ENCODE assay signal across 21 cellular contexts in genomic region chr1:188517139-188517538, GRCh38.
DNase-seq lines count a peak whose midpoint lies in the region; ATAC-seq, FAIRE-seq and TF ChIP-seq lines count a peak whose summit lies in the region.
"Had no signal": no experiment of that assay in that cellular context is flagged by ENCODE, and none has a peak within 500 bp of the region (broad histone marks: within the 10 kb centered on the region; RNA-seq: fewer than 3 reads in every experiment).

No MANE protein-coding gene starts in this region.

- no peak overlapping the region for H2AFZ ChIP-seq in SK-N-SH (ENCODE audit: low read depth)
- H2AFZ ChIP-seq: GM23338 had no signal

- POLR2A ChIA-PET in SK-N-SH (lab: Yijun Ruan, JAX) = no interaction called here

- no peaks in the 10 kb centered on the region for H3K9me2 ChIP-seq in SK-N-SH

- no peaks in the 10 kb centered on the region; the same call in 1 of the 2 replicates for H3K9me3 ChIP-seq in SK-N-SH
- H3K9me3 ChIP-seq: A549, HAP-1 had no signal

- TF ChIP-seq EP300 in SK-N-SH (IDR thresholded peaks at IDR 0.05; ENCODE audit: borderline replicate concordance in 1 of 2, low read depth in 1 of 2, low read length in 1 of 2) = no peak

- H4K20me1 ChIP-seq in SK-N-SH (ENCODE audit: insufficient read depth) = no peaks in the 10 kb centered on the region

- H3K4me2 ChIP-seq in SK-N-SH = no peak overlapping the region
- H3K4me2 ChIP-seq: A549, GM23338 had no signal

- TF ChIP-seq RAD21 in SK-N-SH (IDR thresholded peaks at IDR 0.05; ENCODE audit: low read length) = no peak

- CTCF ChIA-PET in SK-N-SH (lab: Yijun Ruan, JAX) = no interaction called here

- no peaks in the 10 kb centered on the region for H3F3A ChIP-seq in SK-N-SH (replicated peaks; ENCODE audit: insufficient read depth)

- FAIRE-seq in H54 (lab: Jason Lieb, UNC) = peak; percentile 55
- FAIRE-seq: A549, G401.6, GM12892, GM19239 had no signal

- no peak for TF ChIP-seq CTCF in SK-N-SH (IDR thresholded peaks at IDR 0.05)
- TF ChIP-seq CTCF in astrocyte of the cerebellum (IDR thresholded peaks at IDR 0.05; ENCODE audit: low read depth, low read length, missing control alignments) = no peak

- WGBS in SK-N-SH (ENCODE audit: low lambda C conversion rate) = 52% methylated on average over 1 of the region's 1 CpG

- no peak for TF ChIP-seq POLR2A in H54 (IDR thresholded peaks at IDR 0.05; ENCODE audit: low read depth, low read length)

- H3K9ac ChIP-seq in SK-N-SH = no peak overlapping the region

- H3K79me2 ChIP-seq in SK-N-SH (ENCODE audit: insufficient read depth) = no peaks in the 10 kb centered on the region

- ATAC-seq in GM18511 (IDR thresholded peaks at IDR 0.05; ENCODE audit: unreplicated experiment) = no peak
- ATAC-seq: A549, GM23338 had no signal

- H3K36me3 ChIP-seq in SK-N-SH (replicated peaks in 1 of 2; ENCODE audit: control insufficient read depth in 1 of 2, insufficient read depth in 2 of 2, low read length in 1 of 2) = no peaks in the 10 kb centered on the region
- H3K36me3 ChIP-seq: HAP-1 had no signal

- no peak overlapping the region for H3K4me3 ChIP-seq in SK-N-SH (ENCODE audit: low read depth in 2 of 2, low read length in 1 of 2)
- no peak overlapping the region for H3K4me3 ChIP-seq in astrocyte of the cerebellum (ENCODE audit: low read depth, low read length)
- H3K4me3 ChIP-seq: A549, GM23338, HAP-1 had no signal

- H3K27me3 ChIP-seq in SK-N-SH (ENCODE audit: insufficient read depth) = no peaks in the 10 kb centered on the region

- no peak overlapping the region for H3K27ac ChIP-seq in SK-N-SH (ENCODE audit: low read depth in 2 of 2, low read length in 1 of 2)
- H3K27ac ChIP-seq: A549 had no signal

- in situ Hi-C loops in astrocyte of the cerebellum (cut with HindIII; ENCODE audit: low sequenced_read_pairs) = no loop called here

- H3K4me1 ChIP-seq in SK-N-SH (ENCODE audit: control insufficient read depth in 1 of 2, insufficient read depth in 2 of 2, low read depth in 1 of 2, low read length in 1 of 2) = no peaks in the 10 kb centered on the region
- H3K4me1 ChIP-seq: A549, HAP-1 had no signal

- DNase-seq in H54 (ENCODE audit: insufficient read length, low spot score) (no peak), SK-N-SH (no peak), astrocyte of the cerebellum (ENCODE audit: low read depth) (peak; percentile 47), AG08396 (ENCODE audit: low spot score) (no peak)
- DNase-seq in stimulated activated CD4-positive, alpha-beta T cell treated with anti-CD3 and anti-CD28 coated beads, Interleukin-2, amount 100 ng/mL, for 24 hours = no peak
- DNase-seq in activated CD4-positive, CD25-positive, alpha-beta regulatory T cell treated with anti-CD3 and anti-CD28 coated beads, Interleukin-2, amount 50 U/mL, for 72 hours = no peak
- DNase-seq: 8988T; ACHN; C1 segment of cervical spinal cord; Calu3; CD4-positive, alpha-beta memory T cell; COR-L47; DMS153; DND-41 had no signal

TF ChIP-seq in SK-N-SH, 30 proteins besides CTCF, POLR2A, EP300 and RAD21:
- no peak for TF ChIP-seq GATA2 (CRISPR knock-in tag; IDR thresholded peaks at IDR 0.05)
- TF ChIP-seq RFX5 (IDR thresholded peaks at IDR 0.05; ENCODE audit: low read length) = no peak
- no peak for TF ChIP-seq EZH2phosphoT487 (IDR thresholded peaks at IDR 0.05; ENCODE audit: borderline replicate concordance, low read depth)
- TF ChIP-seq GABPA (IDR thresholded peaks at IDR 0.05; ENCODE audit: low read depth) = no peak
- no peak for TF ChIP-seq FOXJ3 (CRISPR knock-in tag; IDR thresholded peaks at IDR 0.05)
- no peak for TF ChIP-seq POLR2AphosphoS5 (IDR thresholded peaks at IDR 0.05; ENCODE audit: low read depth, low read length)
- no peak for TF ChIP-seq FOSL2 (IDR thresholded peaks at IDR 0.05; ENCODE audit: borderline replicate concordance, low read depth)
- TF ChIP-seq TCF12 (IDR thresholded peaks at IDR 0.05) = peak; percentile 32; the same call in 1 of the 2 replicates
- TF ChIP-seq SMC3 (IDR thresholded peaks at IDR 0.05; ENCODE audit: low read depth, low read length) = no peak
- TF ChIP-seq JUND (IDR thresholded peaks at IDR 0.05) = peak; percentile 23; the same call in 1 of the 2 replicates
- TF ChIP-seq ELF1 (IDR thresholded peaks at IDR 0.05) = no peak
- TF ChIP-seq CHD2 (IDR thresholded peaks at IDR 0.05; ENCODE audit: low read length, partially characterized antibody) = no peak
- TF ChIP-seq IRF3 (IDR thresholded peaks at IDR 0.05; ENCODE audit: low read depth, low read length) = no peak
- TF ChIP-seq NFIC (IDR thresholded peaks at IDR 0.05; ENCODE audit: borderline replicate concordance) = no peak
- TF ChIP-seq TAF1 (IDR thresholded peaks at IDR 0.05; ENCODE audit: borderline replicate concordance, low read depth, low read length) = no peak
- no peak for TF ChIP-seq YY1 (IDR thresholded peaks at IDR 0.05; ENCODE audit: low read depth)
- TF ChIP-seq MEF2A (IDR thresholded peaks at IDR 0.05; ENCODE audit: borderline replicate concordance, low read depth) = no peak
- no peak for TF ChIP-seq RXRA (IDR thresholded peaks at IDR 0.05; ENCODE audit: borderline replicate concordance, low read depth)
- TF ChIP-seq, protein P1, sequence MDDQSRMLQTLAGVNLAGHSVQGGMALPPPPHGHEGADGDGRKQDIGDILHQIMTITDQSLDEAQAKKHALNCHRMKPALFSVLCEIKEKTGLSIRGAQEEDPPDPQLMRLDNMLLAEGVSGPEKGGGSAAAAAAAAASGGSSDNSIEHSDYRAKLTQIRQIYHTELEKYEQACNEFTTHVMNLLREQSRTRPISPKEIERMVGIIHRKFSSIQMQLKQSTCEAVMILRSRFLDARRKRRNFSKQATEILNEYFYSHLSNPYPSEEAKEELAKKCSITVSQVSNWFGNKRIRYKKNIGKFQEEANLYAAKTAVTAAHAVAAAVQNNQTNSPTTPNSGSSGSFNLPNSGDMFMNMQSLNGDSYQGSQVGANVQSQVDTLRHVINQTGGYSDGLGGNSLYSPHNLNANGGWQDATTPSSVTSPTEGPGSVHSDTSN (IDR thresholded peaks at IDR 0.05) = peak; percentile 74
- TF ChIP-seq RCOR1 (IDR thresholded peaks at IDR 0.05; ENCODE audit: low read length) = no peak
- no peak for TF ChIP-seq SIN3A (IDR thresholded peaks at IDR 0.05; ENCODE audit: borderline replicate concordance, low read depth, low read length)
- no peak for TF ChIP-seq MAX (IDR thresholded peaks at IDR 0.05; ENCODE audit: low read depth)
- TF ChIP-seq, protein P2, sequence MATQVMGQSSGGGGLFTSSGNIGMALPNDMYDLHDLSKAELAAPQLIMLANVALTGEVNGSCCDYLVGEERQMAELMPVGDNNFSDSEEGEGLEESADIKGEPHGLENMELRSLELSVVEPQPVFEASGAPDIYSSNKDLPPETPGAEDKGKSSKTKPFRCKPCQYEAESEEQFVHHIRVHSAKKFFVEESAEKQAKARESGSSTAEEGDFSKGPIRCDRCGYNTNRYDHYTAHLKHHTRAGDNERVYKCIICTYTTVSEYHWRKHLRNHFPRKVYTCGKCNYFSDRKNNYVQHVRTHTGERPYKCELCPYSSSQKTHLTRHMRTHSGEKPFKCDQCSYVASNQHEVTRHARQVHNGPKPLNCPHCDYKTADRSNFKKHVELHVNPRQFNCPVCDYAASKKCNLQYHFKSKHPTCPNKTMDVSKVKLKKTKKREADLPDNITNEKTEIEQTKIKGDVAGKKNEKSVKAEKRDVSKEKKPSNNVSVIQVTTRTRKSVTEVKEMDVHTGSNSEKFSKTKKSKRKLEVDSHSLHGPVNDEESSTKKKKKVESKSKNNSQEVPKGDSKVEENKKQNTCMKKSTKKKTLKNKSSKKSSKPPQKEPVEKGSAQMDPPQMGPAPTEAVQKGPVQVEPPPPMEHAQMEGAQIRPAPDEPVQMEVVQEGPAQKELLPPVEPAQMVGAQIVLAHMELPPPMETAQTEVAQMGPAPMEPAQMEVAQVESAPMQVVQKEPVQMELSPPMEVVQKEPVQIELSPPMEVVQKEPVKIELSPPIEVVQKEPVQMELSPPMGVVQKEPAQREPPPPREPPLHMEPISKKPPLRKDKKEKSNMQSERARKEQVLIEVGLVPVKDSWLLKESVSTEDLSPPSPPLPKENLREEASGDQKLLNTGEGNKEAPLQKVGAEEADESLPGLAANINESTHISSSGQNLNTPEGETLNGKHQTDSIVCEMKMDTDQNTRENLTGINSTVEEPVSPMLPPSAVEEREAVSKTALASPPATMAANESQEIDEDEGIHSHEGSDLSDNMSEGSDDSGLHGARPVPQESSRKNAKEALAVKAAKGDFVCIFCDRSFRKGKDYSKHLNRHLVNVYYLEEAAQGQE (IDR thresholded peaks at IDR 0.05; ENCODE audit: low read depth, low read length) = no peak
